Comparison of ENCODE assay signal across 16 cellular contexts in the genomic region with DNA sequence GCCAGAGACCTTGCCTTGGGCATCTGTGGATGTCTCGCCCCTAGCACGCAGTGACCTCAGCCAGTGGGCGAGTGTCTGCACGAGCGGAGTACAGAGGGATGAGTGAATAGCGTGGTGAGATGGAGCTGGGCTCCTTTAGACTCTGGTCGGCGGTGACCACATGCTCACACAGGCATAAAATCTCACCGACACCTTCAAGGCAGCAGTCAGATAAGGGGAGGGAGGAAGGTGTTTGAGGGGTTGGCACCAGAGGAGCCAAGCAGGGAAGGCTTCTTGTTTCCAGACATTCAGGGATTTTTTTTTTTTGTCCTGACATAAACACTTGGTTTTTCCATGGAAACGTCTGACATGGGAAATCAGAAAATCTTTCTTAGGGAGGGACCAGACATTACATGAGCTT. TPM values are rescaled to one million over a fixed set of nuclear protein-coding genes. Genes with fewer than 3 reads are reported as not detected.
DNase-seq lines count a peak whose midpoint lies in the region; ATAC-seq, FAIRE-seq and TF ChIP-seq lines count a peak whose summit lies in the region.
"Had no signal": no experiment of that assay in that cellular context is flagged by ENCODE, and none has a peak within 500 bp of the region (broad histone marks: within the 10 kb centered on the region; RNA-seq: fewer than 3 reads in every experiment).

No MANE protein-coding gene starts in this region.

- H3K27me3 ChIP-seq in breast epithelium (no peaks in the 10 kb centered on the region), skeletal muscle tissue (ENCODE audit: control insufficient read depth in 3 of 3, insufficient read depth in 3 of 3, low read length in 3 of 3) (peaks cover 0 to 4% (median 0%) of the 10 kb centered on the region in 3 donors), HepG2 (ENCODE audit: control insufficient read depth in 1 of 2, insufficient read depth in 2 of 2, low read length in 2 of 2) (peaks cover 2 to 21% of the 10 kb centered on the region in 2 experiments; a peak in 3 of 5 replicates)

- H3K27ac ChIP-seq in breast epithelium, result peak overlapping the region; percentile 40 to 52
- peak overlapping the region; percentile 45 for H3K27ac ChIP-seq in skeletal muscle tissue (ENCODE audit: low read depth, low read length)
- H3K27ac ChIP-seq in HepG2 (ENCODE audit: extremely low read length, insufficient read depth, low read length), result no peak overlapping the region

- H3K9me3 Mint-ChIP-seq in HFFc6, result no peaks in the 10 kb centered on the region
- H3K9me3 Mint-ChIP-seq: activated CD4-positive, alpha-beta T cell treated with anti-CD3 and anti-CD28 coated beads, Interleukin-2, amount 10 ng/mL, durations not matched to agents 7 days and 5 days; natural killer cell; stimulated activated naive CD8-positive, alpha-beta T cell treated with anti-CD3 and anti-CD28 coated beads, Interleukin-15, amount 100 ng/mL, for 72 hours; T-helper 1 cell treated with Interleukin-12 subunit alpha and Interleukin-12 subunit beta and Interleukin-4 antibody, amounts not matched to agents 30 μg/mL and 1 μg/mL, for 36 hours had no signal

- in situ Hi-C loops in HepG2 (cut with HindIII; ENCODE audit: extremely low pct_ligation_motif_present, low pct_unique_long_range_greater_than_20kb), result no loop called here

- H3K4me3 Mint-ChIP-seq in HFFc6, result peak overlapping the region; percentile 14
- H3K4me3 Mint-ChIP-seq: activated CD4-positive, alpha-beta T cell treated with anti-CD3 and anti-CD28 coated beads, Interleukin-2, amount 10 ng/mL, durations not matched to agents 7 days and 5 days; natural killer cell; stimulated activated naive CD8-positive, alpha-beta T cell treated with anti-CD3 and anti-CD28 coated beads, Interleukin-15, amount 100 ng/mL, for 72 hours; T-helper 1 cell treated with Interleukin-12 subunit alpha and Interleukin-12 subunit beta and Interleukin-4 antibody, amounts not matched to agents 30 μg/mL and 1 μg/mL, for 36 hours had no signal

- no TSS peak for BruUV-seq in HepG2 (replicated peaks; lab: Mats Ljungman, UMichigan)

- peak overlapping the region; percentile 92 for H3K27ac Mint-ChIP-seq in HFFc6
- H3K27ac Mint-ChIP-seq: activated CD4-positive, alpha-beta T cell treated with anti-CD3 and anti-CD28 coated beads, Interleukin-2, amount 10 ng/mL, durations not matched to agents 7 days and 5 days; T-helper 1 cell treated with Interleukin-12 subunit alpha and Interleukin-12 subunit beta and Interleukin-4 antibody, amounts not matched to agents 30 μg/mL and 1 μg/mL, for 36 hours had no signal

- no peak overlapping the region for H3K4me3 ChIP-seq in breast epithelium
- H3K4me3 ChIP-seq in skeletal muscle tissue (ENCODE audit: low read length in 3 of 3), result no peak overlapping the region
- H3K4me3 ChIP-seq in HepG2 (replicated peaks in 1 of 3; ENCODE audit: insufficient read depth in 1 of 3, low read depth in 2 of 3, low read length in 3 of 3), result no peak overlapping the region
- H3K4me3 ChIP-seq: K562 had no signal

- no peak for DNase-seq in HFFc6
- DNase-seq in breast epithelium (ENCODE audit: low spot score in 2 of 2), result no peak
- peak; percentile 68 for DNase-seq in kidney glomerular epithelial cell (lab: John Stamatoyannopoulos, UW)
- DNase-seq in occipital lobe (lab: John Stamatoyannopoulos, UW), result no peak
- no peak for DNase-seq in HepG2 (ENCODE audit: low spot score)
- DNase-seq: activated CD4-positive, alpha-beta T cell treated with anti-CD3 and anti-CD28 coated beads, Interleukin-2, amount 10 ng/mL, durations not matched to agents 7 days and 5 days; activated gamma-delta T cell; effector CD4-positive, alpha-beta T cell; natural killer cell; stimulated activated naive CD8-positive, alpha-beta T cell treated with anti-CD3 and anti-CD28 coated beads, Interleukin-15, amount 100 ng/mL, for 72 hours had no signal

- no peak for TF ChIP-seq POLR2A in breast epithelium (IDR thresholded peaks at IDR 0.05)
- no peak for TF ChIP-seq POLR2A in HepG2 (IDR thresholded peaks at IDR 0.05; ENCODE audit: insufficient read depth in 1 of 2, low read depth in 2 of 2, low read length in 2 of 2)

- H3K4me1 ChIP-seq in breast epithelium, result peaks cover 0 to 9% of the 10 kb centered on the region in 2 donors
- H3K4me1 ChIP-seq in skeletal muscle tissue (ENCODE audit: control insufficient read depth in 3 of 3, insufficient read depth in 3 of 3, low read length in 3 of 3), result peaks cover 19 to 21% (median 20%) of the 10 kb centered on the region in 3 donors
- H3K4me1 ChIP-seq in HepG2 (ENCODE audit: insufficient read depth, low read length), result peaks cover 20% of the 10 kb centered on the region

- intact Hi-C loops in breast epithelium (cut with DNase I; ENCODE audit: low total_unique reads) (no loop called here), HepG2 (cut with micrococcal nuclease; ENCODE audit: unreplicated experiment) (no loop called here)

- H3K27me3 Mint-ChIP-seq in HFFc6 (ENCODE audit: insufficient read depth), result peaks cover 2% of the 10 kb centered on the region; the same call in 1 of the 2 replicates

- no peak for TF ChIP-seq CTCF in HFFc6 (IDR thresholded peaks at IDR 0.05)
- no peak for TF ChIP-seq CTCF in breast epithelium (IDR thresholded peaks at IDR 0.05)
- TF ChIP-seq CTCF in HepG2 (CRISPR knock-in tag; IDR thresholded peaks at IDR 0.05), result no peak

- ATAC-seq in HG02852 (IDR thresholded peaks at IDR 0.05; ENCODE audit: unreplicated experiment) (no peak), HG03342 (IDR thresholded peaks at IDR 0.05; ENCODE audit: unreplicated experiment) (no peak), HepG2 (no peak)
- ATAC-seq: stimulated activated naive CD8-positive, alpha-beta T cell treated with anti-CD3 and anti-CD28 coated beads, Interleukin-15, amount 100 ng/mL, for 72 hours had no signal

- TF ChIP-seq EP300 in HepG2 (IDR thresholded peaks at IDR 0.05; ENCODE audit: low read depth in 2 of 2, low read length in 2 of 2), result no peak
- TF ChIP-seq EP300 in HepG2 (CRISPR knock-in tag; IDR thresholded peaks at IDR 0.05; ENCODE audit: borderline replicate concordance), result no peak

- H3K4me1 Mint-ChIP-seq in HFFc6 (ENCODE audit: low read depth), result peaks cover 30% of the 10 kb centered on the region

- no peaks in the 10 kb centered on the region for H4K20me1 ChIP-seq in HepG2 (ENCODE audit: insufficient read depth, low read length)

- no peak for TF ChIP-seq RAD21 in HepG2 (CRISPR knock-in tag; IDR thresholded peaks at IDR 0.05)

- no peaks in the 10 kb centered on the region for H3K36me3 ChIP-seq in breast epithelium
- H3K36me3 ChIP-seq in skeletal muscle tissue (ENCODE audit: control insufficient read depth in 3 of 3, insufficient read depth in 3 of 3, low read length in 3 of 3), result no peaks in the 10 kb centered on the region
- H3K36me3 ChIP-seq in HepG2 (replicated peaks in 1 of 2; ENCODE audit: control insufficient read depth in 1 of 2, insufficient read depth in 2 of 2, low read length in 2 of 2), result no peaks in the 10 kb centered on the region

- no peaks in the 10 kb centered on the region for H3K79me2 ChIP-seq in HepG2 (ENCODE audit: insufficient read depth, low read length)

- CTCF ChIA-PET in HepG2 (lab: Yijun Ruan, JAX; ENCODE audit: low intra/inter-chr PET ratio, low total read pairs), result no interaction called here

- no peaks in the 10 kb centered on the region for H3K9me3 ChIP-seq in breast epithelium
- H3K9me3 ChIP-seq in skeletal muscle tissue (ENCODE audit: control insufficient read depth in 3 of 3, low read length in 3 of 3), result no peaks in the 10 kb centered on the region
- H3K9me3 ChIP-seq in HepG2 (ENCODE audit: low read length), result no peaks in the 10 kb centered on the region

- H3K9ac ChIP-seq in skeletal muscle tissue (ENCODE audit: low read depth in 1 of 3, low read length in 3 of 3) (peak overlapping the region in 1 of 3 donors; percentile 62), HepG2 (ENCODE audit: insufficient read depth, low read depth, low read length) (no peak overlapping the region)

- H2AFZ ChIP-seq in HepG2 (ENCODE audit: low read length), result no peak overlapping the region

- H3K36me3 Mint-ChIP-seq in HFFc6 (ENCODE audit: low read depth), result no peaks in the 10 kb centered on the region
- H3K36me3 Mint-ChIP-seq: natural killer cell had no signal

- WGBS in HepG2 (ENCODE audit: low lambda C conversion rate), result 48% methylated on average over 7 of the region's 10 CpGs

- no peak for FAIRE-seq in HepG2 (lab: Jason Lieb, UNC)

- H3K4me2 ChIP-seq in HepG2 (ENCODE audit: low read depth, low read length), result no peak overlapping the region; the same call in 1 of the 2 replicates

- POLR2A ChIA-PET in HepG2 (lab: Yijun Ruan, JAX), result no interaction called here

RNA-seq across cellular contexts. Expression of a gene that starts 35.8 kb away (rescaled TPM):
- total RNA-seq in HFFc6 (2021; fragmentation: NEBNext Ultra II Directional; extraction: Animal tissue kit (Norgen Biotek cat#: 25700)), result not detected
- under 1 TPM in 2 of 3 donors, not detected in 1; 0.29 to 0.66 TPM for total RNA-seq in breast epithelium
- 0.52 TPM for total RNA-seq in skeletal muscle tissue
- total RNA-seq in occipital lobe, result 2.3 TPM
- total RNA-seq in HepG2 (2016; rRNA removed; fragmentation: Illumina TruSeq; extraction: Trizol), result 0.04 TPM in 1 of 2 replicates, not detected in the other
- total RNA-seq in HepG2 (2016; cell fraction: cytosol; rRNA removed; fragmentation: Illumina TruSeq; extraction: Trizol; ENCODE audit: low read depth), result not detected in 2 replicates
- total RNA-seq in HepG2 (2016; cell fraction: insoluble cytoplasmic fraction; rRNA removed; fragmentation: Illumina TruSeq; extraction: Trizol), result not detected in 2 replicates
- total RNA-seq in HepG2 (2016; cell fraction: membrane; rRNA removed; fragmentation: Illumina TruSeq; extraction: Trizol), result 0.19 and 0.24 TPM in 2 replicates
- 0.12 TPM in 1 of 2 replicates, not detected in the other for total RNA-seq in HepG2 (2016; cell fraction: nucleus; rRNA removed; fragmentation: Illumina TruSeq; extraction: Trizol)
- polyA plus RNA-seq in HepG2 (2011; rRNA removed), result 0.01 and 0.07 TPM in 2 replicates
- polyA plus RNA-seq in HepG2 (2011; cell fraction: cytosol; rRNA removed), result 0.03 TPM in 1 of 2 replicates, not detected in the other
- 0.09 TPM in 1 of 2 replicates, not detected in the other for polyA plus RNA-seq in HepG2 (2011; cell fraction: nucleus; rRNA removed)
- 0.04 and 0.05 TPM in 2 replicates for polyA plus RNA-seq in HepG2 (2012)
- 0.02 TPM in 1 of 2 replicates, not detected in the other for polyA plus RNA-seq in HepG2 (2016; cell fraction: cytosol; fragmentation: Illumina TruSeq; extraction: Trizol; ENCODE audit: low read depth)
- not detected in 2 replicates for polyA plus RNA-seq in HepG2 (2016; cell fraction: insoluble cytoplasmic fraction; fragmentation: Illumina TruSeq; extraction: Trizol; ENCODE audit: low read depth)
- polyA plus RNA-seq in HepG2 (2016; cell fraction: membrane; fragmentation: Illumina TruSeq; extraction: Trizol; ENCODE audit: low read depth), result 0.10 TPM in 1 of 2 replicates, not detected in the other
- polyA plus RNA-seq in HepG2 (2016; cell fraction: nucleus; fragmentation: Illumina TruSeq; extraction: Trizol; ENCODE audit: insufficient read depth, low read depth), result not detected in 2 replicates
- 0.64 TPM in 1 of 2 replicates, not detected in the other for polyA minus RNA-seq in HepG2 (2011; rRNA and poly(A)+ RNA removed; ENCODE audit: low replicate concordance)
- polyA minus RNA-seq in HepG2 (2011; cell fraction: cytosol; rRNA and poly(A)+ RNA removed), result not detected in 2 replicates
- not detected in 2 replicates for polyA minus RNA-seq in HepG2 (2011; cell fraction: nucleus; rRNA and poly(A)+ RNA removed)
- total RNA-seq: activated CD4-positive, alpha-beta T cell treated with anti-CD3 and anti-CD28 coated beads, Interleukin-2, amount 10 ng/mL, durations not matched to agents 7 days and 5 days; K562 had no signal
- polyA plus RNA-seq: BJ, K562 had no signal
